ENCODE assay signal across 8 cellular contexts in the genomic region with DNA sequence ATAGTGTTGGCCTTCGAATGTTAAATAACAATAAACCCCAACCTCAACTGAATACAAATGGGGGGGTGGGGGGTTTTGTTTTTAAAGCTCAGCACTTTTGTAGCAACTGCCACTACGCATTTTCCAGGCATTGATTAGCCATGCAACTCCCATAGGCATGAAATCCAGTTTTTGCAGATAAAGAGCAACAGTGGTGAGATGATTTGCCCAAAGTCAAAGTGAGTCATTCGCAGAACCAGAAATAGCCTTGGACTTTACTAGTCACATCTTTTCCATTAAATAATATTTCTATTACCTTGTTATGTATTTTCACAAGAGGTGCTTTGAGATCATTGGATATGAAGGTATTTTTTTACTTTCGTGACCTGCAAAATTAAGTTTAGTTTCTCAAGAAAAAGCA. TPM values are rescaled to one million over a fixed set of nuclear protein-coding genes. Genes with fewer than 3 reads are reported as not detected.
DNase-seq lines count a peak whose midpoint lies in the region; ATAC-seq and TF ChIP-seq lines count a peak whose summit lies in the region.

No MANE protein-coding gene starts in this region.

- no peak for TF ChIP-seq CTCF in fibroblast of the aortic adventitia (IDR thresholded peaks at IDR 0.05; ENCODE audit: insufficient read depth, low read length)

- H3K4me3 ChIP-seq in fibroblast of the aortic adventitia (ENCODE audit: low read depth, low read length): peak overlapping the region; percentile 76

- DNase-seq in activated CD8-positive, alpha-beta memory T cell treated with anti-CD3 and anti-CD28 coated beads, Interleukin-2, amount 10 ng/mL, durations not matched to agents 7 days and 5 days: no peak
- no peak for DNase-seq in activated CD8-positive, alpha-beta memory T cell treated with anti-CD3 and anti-CD28 coated beads, Interleukin-2, amount 50 U/mL, for 4 hours
- peak; percentile 53 for DNase-seq in RKO (ENCODE audit: low spot score)
- DNase-seq in fibroblast of the aortic adventitia (ENCODE audit: low read depth): peak; percentile 66
- no peak for DNase-seq in stimulated activated naive CD8-positive, alpha-beta T cell treated with anti-CD3 and anti-CD28 coated beads, Interleukin-15, amount 100 ng/mL, for 72 hours
- DNase-seq in NCI-H1105 (lab: John Stamatoyannopoulos, UW): no peak

- peaks cover 38% of the 10 kb centered on the region for H3K4me1 Mint-ChIP-seq in activated CD8-positive, alpha-beta memory T cell treated with anti-CD3 and anti-CD28 coated beads, Interleukin-2, amount 10 ng/mL, durations not matched to agents 7 days and 5 days
- H3K4me1 Mint-ChIP-seq in stimulated activated naive CD8-positive, alpha-beta T cell treated with anti-CD3 and anti-CD28 coated beads, Interleukin-15, amount 100 ng/mL, for 72 hours: peaks cover 34% of the 10 kb centered on the region

- ATAC-seq in activated CD8-positive, alpha-beta memory T cell treated with anti-CD3 and anti-CD28 coated beads, Interleukin-2, amount 10 ng/mL, durations not matched to agents 7 days and 5 days: no peak
- ATAC-seq in stimulated activated naive CD8-positive, alpha-beta T cell treated with anti-CD3 and anti-CD28 coated beads, Interleukin-15, amount 100 ng/mL, for 72 hours: no peak
- no peak for ATAC-seq in HG02885 (IDR thresholded peaks at IDR 0.05; ENCODE audit: poor library complexity, unreplicated experiment)
- ATAC-seq in GM18867 (IDR thresholded peaks at IDR 0.05; ENCODE audit: unreplicated experiment): no peak

- peak overlapping the region; percentile 81 for H3K4me3 Mint-ChIP-seq in activated CD8-positive, alpha-beta memory T cell treated with anti-CD3 and anti-CD28 coated beads, Interleukin-2, amount 10 ng/mL, durations not matched to agents 7 days and 5 days
- H3K4me3 Mint-ChIP-seq in stimulated activated naive CD8-positive, alpha-beta T cell treated with anti-CD3 and anti-CD28 coated beads, Interleukin-15, amount 100 ng/mL, for 72 hours: peak overlapping the region; percentile 31 to 47

- no peak overlapping the region for H3K27ac Mint-ChIP-seq in activated CD8-positive, alpha-beta memory T cell treated with anti-CD3 and anti-CD28 coated beads, Interleukin-2, amount 10 ng/mL, durations not matched to agents 7 days and 5 days
- H3K27ac Mint-ChIP-seq in stimulated activated naive CD8-positive, alpha-beta T cell treated with anti-CD3 and anti-CD28 coated beads, Interleukin-15, amount 100 ng/mL, for 72 hours: no peak overlapping the region

- CTCF ChIA-PET in activated CD8-positive, alpha-beta memory T cell treated with anti-CD3 and anti-CD28 coated beads, Interleukin-2, amount 10 ng/mL, durations not matched to agents 7 days and 5 days (lab: Charles Lee): interaction anchor here (0.6 to 0.8 kb wide), 2 partner anchors 115 to 787 kb away, joined by 3 to 4 read pairs; no protein-coding TSS in a partner anchor

- H3K27me3 Mint-ChIP-seq in activated CD8-positive, alpha-beta memory T cell treated with anti-CD3 and anti-CD28 coated beads, Interleukin-2, amount 10 ng/mL, durations not matched to agents 7 days and 5 days: no peaks in the 10 kb centered on the region
- no peaks in the 10 kb centered on the region for H3K27me3 Mint-ChIP-seq in stimulated activated naive CD8-positive, alpha-beta T cell treated with anti-CD3 and anti-CD28 coated beads, Interleukin-15, amount 100 ng/mL, for 72 hours

- peaks cover 4% of the 10 kb centered on the region for H3K36me3 Mint-ChIP-seq in activated CD8-positive, alpha-beta memory T cell treated with anti-CD3 and anti-CD28 coated beads, Interleukin-2, amount 10 ng/mL, durations not matched to agents 7 days and 5 days

- no peaks in the 10 kb centered on the region for H3K9me3 Mint-ChIP-seq in activated CD8-positive, alpha-beta memory T cell treated with anti-CD3 and anti-CD28 coated beads, Interleukin-2, amount 10 ng/mL, durations not matched to agents 7 days and 5 days (ENCODE audit: low read depth)
- H3K9me3 Mint-ChIP-seq in stimulated activated naive CD8-positive, alpha-beta T cell treated with anti-CD3 and anti-CD28 coated beads, Interleukin-15, amount 100 ng/mL, for 72 hours: no peaks in the 10 kb centered on the region

RNA-seq across cellular contexts. Expression of a gene that starts 1.7 kb away (rescaled TPM):
- total RNA-seq in activated CD8-positive, alpha-beta memory T cell treated with anti-CD3 and anti-CD28 coated beads, Interleukin-2, amount 10 ng/mL, durations not matched to agents 7 days and 5 days: 10 to 100 TPM; 34.6 to 39.7 TPM
- 22.5 and 24.0 TPM in 2 replicates for total RNA-seq in fibroblast of the aortic adventitia (ENCODE audit: low replicate concordance)

Comparison
In these comparisons a context has a peak if more than half of its experiments do, and no peak if none do; other contexts are left out.
1. DNase-seq: peak in RKO (single experiment) and fibroblast of the aortic adventitia (single experiment); none in activated CD8-positive, alpha-beta memory T cell treated with anti-CD3 and anti-CD28 coated beads, Interleukin-2, amount 10 ng/mL, durations not matched to agents 7 days and 5 days (single experiment), activated CD8-positive, alpha-beta memory T cell treated with anti-CD3 and anti-CD28 coated beads, Interleukin-2, amount 50 U/mL, for 4 hours (single experiment), stimulated activated naive CD8-positive, alpha-beta T cell treated with anti-CD3 and anti-CD28 coated beads, Interleukin-15, amount 100 ng/mL, for 72 hours (0 of 2) and NCI-H1105 (single experiment).